ENCODE assay signal across 8 cellular contexts in the genomic region with DNA sequence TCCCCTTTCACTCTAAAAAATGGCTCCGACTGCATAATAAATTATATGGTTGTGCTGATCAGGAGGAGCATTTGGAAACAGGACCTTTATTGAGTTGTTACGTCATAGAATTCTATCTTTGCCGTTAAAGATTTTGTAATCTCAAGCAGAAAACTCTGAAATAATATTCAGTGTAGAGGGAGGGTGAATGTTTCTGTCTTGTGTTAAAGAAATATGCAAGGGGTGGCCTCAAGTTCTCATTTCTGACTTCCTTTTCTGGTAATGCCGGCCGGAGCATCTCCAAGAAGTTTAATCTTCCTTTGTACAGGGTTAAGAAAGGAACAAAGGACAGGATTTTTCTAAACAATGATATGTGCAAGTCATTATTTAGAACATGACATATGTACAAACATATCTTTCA.
DNase-seq lines count a peak whose midpoint lies in the region; ATAC-seq and TF ChIP-seq lines count a peak whose summit lies in the region.

No MANE protein-coding gene starts in this region.

- H3K36me3 ChIP-seq in left ventricle myocardium inferior (no peaks in the 10 kb centered on the region), ascending aorta (no peaks in the 10 kb centered on the region), mesenchymal stem cell (ENCODE audit: control insufficient read depth in 1 of 2, insufficient read depth in 2 of 2, low read depth in 1 of 2, low read length in 2 of 2) (no peaks in the 10 kb centered on the region), uterus (no peaks in the 10 kb centered on the region)

- intact Hi-C loops in left ventricle myocardium inferior (cut with micrococcal nuclease) = loop anchor here (10.0 kb wide), 1 partner anchor 296 kb away; no protein-coding TSS in a partner anchor
- intact Hi-C loops in right cardiac atrium (cut with DNase I) = loop anchor here in 2 of 4 donors (5.0 to 10.0 kb wide), 3 partner anchors 126 to 506 kb away; partner anchors contain the start of gene SLC38A2 (in 2 of the 2)
- intact Hi-C loops in ascending aorta (cut with DNase I) = loop anchor here (2.0 to 5.0 kb wide), 6 partner anchors 103 to 668 kb away; partner anchors contain the start of genes SCAF11, SLC38A1 and SLC38A2
- intact Hi-C loops in uterus (cut with DNase I; ENCODE audit: low total_unique reads) = loop anchor here (10.0 kb wide), 1 partner anchor 286 kb away; the partner anchor contains the start of gene SLC38A2

- H2BK120ac ChIP-seq in mesenchymal stem cell (ENCODE audit: low read depth, low read length) = no peak overlapping the region

- TF ChIP-seq CTCF in left ventricle myocardium inferior (IDR thresholded peaks at IDR 0.05; ENCODE audit: borderline replicate concordance) (no peak), ascending aorta (IDR thresholded peaks at IDR 0.05) (no peak), uterus (IDR thresholded peaks at IDR 0.05) (no peak)

- no peak overlapping the region for H3K23ac ChIP-seq in mesenchymal stem cell (ENCODE audit: low read length in 2 of 2)

- peak overlapping the region; percentile 82 for H3K9ac ChIP-seq in mesenchymal stem cell (ENCODE audit: low read length)

- H2AFZ ChIP-seq in mesenchymal stem cell (ENCODE audit: low read depth, low read length) = no peak overlapping the region

- H3K14ac ChIP-seq in mesenchymal stem cell (ENCODE audit: low read length in 2 of 2) = no peak overlapping the region

- no peak overlapping the region for H2BK15ac ChIP-seq in mesenchymal stem cell (ENCODE audit: low read depth, poor library complexity, severe bottlenecking)

- peaks cover 2% of the 10 kb centered on the region for H3K79me1 ChIP-seq in mesenchymal stem cell (replicated peaks; ENCODE audit: low read length, poor library complexity, severe bottlenecking)

- TF ChIP-seq POLR2A in uterus (IDR thresholded peaks at IDR 0.05) = no peak

- 40% methylated on average over 5 of the region's 5 CpGs for WGBS in right cardiac atrium
- WGBS in mesenchymal stem cell = 52% methylated on average over 2 of the region's 5 CpGs

- DNase-seq in left ventricle myocardium inferior (no peak), right cardiac atrium (no peak), ascending aorta (ENCODE audit: low spot score in 2 of 2) (no peak), mesenchymal stem cell (no peak), uterus (no peak), COR-L47 (lab: John Stamatoyannopoulos, UW) (no peak)

- H3K9me3 ChIP-seq in left ventricle myocardium inferior (replicated peaks) (no peaks in the 10 kb centered on the region), right cardiac atrium (ENCODE audit: control insufficient read depth, low read length) (no peaks in the 10 kb centered on the region), ascending aorta (no peaks in the 10 kb centered on the region), mesenchymal stem cell (ENCODE audit: control insufficient read depth, low read length) (no peaks in the 10 kb centered on the region), uterus (no peaks in the 10 kb centered on the region)

- ATAC-seq in right cardiac atrium (no peak), HG03108 (IDR thresholded peaks at IDR 0.05; ENCODE audit: unreplicated experiment) (no peak), GM21390 (IDR thresholded peaks at IDR 0.05; ENCODE audit: unreplicated experiment) (no peak)

- H3K4me3 ChIP-seq in left ventricle myocardium inferior = no peak overlapping the region
- no peak overlapping the region for H3K4me3 ChIP-seq in right cardiac atrium (ENCODE audit: low read length)
- peak overlapping the region in 1 of 2 donors; percentile 4 for H3K4me3 ChIP-seq in ascending aorta
- H3K4me3 ChIP-seq in mesenchymal stem cell (ENCODE audit: insufficient read depth in 1 of 2, low read depth in 1 of 2, low read length in 2 of 2) = peak overlapping the region in 1 of 2 experiments; percentile 37
- no peak overlapping the region for H3K4me3 ChIP-seq in uterus

- H3K18ac ChIP-seq in mesenchymal stem cell (ENCODE audit: low read depth in 1 of 2, low read length in 2 of 2) = no peak overlapping the region

- no peaks in the 10 kb centered on the region for H3K27me3 ChIP-seq in left ventricle myocardium inferior (ENCODE audit: low read depth)
- H3K27me3 ChIP-seq in right cardiac atrium (ENCODE audit: control insufficient read depth, insufficient read depth) = no peaks in the 10 kb centered on the region
- no peaks in the 10 kb centered on the region for H3K27me3 ChIP-seq in ascending aorta
- H3K27me3 ChIP-seq in mesenchymal stem cell (ENCODE audit: control insufficient read depth in 1 of 2, insufficient read depth in 1 of 2, low read length in 2 of 2) = no peaks in the 10 kb centered on the region
- no peaks in the 10 kb centered on the region for H3K27me3 ChIP-seq in uterus

- no peak overlapping the region for H3K4ac ChIP-seq in mesenchymal stem cell (ENCODE audit: low read depth in 1 of 2, low read length in 2 of 2)

- H2AK5ac ChIP-seq in mesenchymal stem cell (ENCODE audit: low read length, severe bottlenecking) = no peak overlapping the region

- H3K4me1 ChIP-seq in left ventricle myocardium inferior (peaks cover 49% of the 10 kb centered on the region), right cardiac atrium (ENCODE audit: control insufficient read depth, insufficient read depth, low read length) (peaks cover 4% of the 10 kb centered on the region), ascending aorta (peaks cover 6 to 35% of the 10 kb centered on the region in 2 donors), mesenchymal stem cell (ENCODE audit: control insufficient read depth, insufficient read depth, low read depth, low read length) (peaks cover 3% of the 10 kb centered on the region), uterus (peaks cover 0 to 32% of the 10 kb centered on the region in 2 donors)

- H2BK12ac ChIP-seq in mesenchymal stem cell (ENCODE audit: low read length in 2 of 2) = no peak overlapping the region

- H4K91ac ChIP-seq in mesenchymal stem cell (ENCODE audit: low read length) = no peak overlapping the region

- no peak overlapping the region for H4K8ac ChIP-seq in mesenchymal stem cell (ENCODE audit: low read length)

- no peak overlapping the region for H2BK5ac ChIP-seq in mesenchymal stem cell (ENCODE audit: low read depth, low read length, poor library complexity, severe bottlenecking)

- no peak overlapping the region for H3K4me2 ChIP-seq in mesenchymal stem cell (ENCODE audit: low read length, poor library complexity, severe bottlenecking)

- H3K27ac ChIP-seq in left ventricle myocardium inferior (replicated peaks) = peak overlapping the region; percentile 79
- H3K27ac ChIP-seq in right cardiac atrium (ENCODE audit: low read length) = no peak overlapping the region
- H3K27ac ChIP-seq in ascending aorta = peak overlapping the region; percentile 72 to 80
- peak overlapping the region; percentile 19 for H3K27ac ChIP-seq in mesenchymal stem cell (ENCODE audit: low read length, poor library complexity, severe bottlenecking)
- H3K27ac ChIP-seq in uterus = peak overlapping the region; percentile 71 to 80
